In the genomic region with DNA sequence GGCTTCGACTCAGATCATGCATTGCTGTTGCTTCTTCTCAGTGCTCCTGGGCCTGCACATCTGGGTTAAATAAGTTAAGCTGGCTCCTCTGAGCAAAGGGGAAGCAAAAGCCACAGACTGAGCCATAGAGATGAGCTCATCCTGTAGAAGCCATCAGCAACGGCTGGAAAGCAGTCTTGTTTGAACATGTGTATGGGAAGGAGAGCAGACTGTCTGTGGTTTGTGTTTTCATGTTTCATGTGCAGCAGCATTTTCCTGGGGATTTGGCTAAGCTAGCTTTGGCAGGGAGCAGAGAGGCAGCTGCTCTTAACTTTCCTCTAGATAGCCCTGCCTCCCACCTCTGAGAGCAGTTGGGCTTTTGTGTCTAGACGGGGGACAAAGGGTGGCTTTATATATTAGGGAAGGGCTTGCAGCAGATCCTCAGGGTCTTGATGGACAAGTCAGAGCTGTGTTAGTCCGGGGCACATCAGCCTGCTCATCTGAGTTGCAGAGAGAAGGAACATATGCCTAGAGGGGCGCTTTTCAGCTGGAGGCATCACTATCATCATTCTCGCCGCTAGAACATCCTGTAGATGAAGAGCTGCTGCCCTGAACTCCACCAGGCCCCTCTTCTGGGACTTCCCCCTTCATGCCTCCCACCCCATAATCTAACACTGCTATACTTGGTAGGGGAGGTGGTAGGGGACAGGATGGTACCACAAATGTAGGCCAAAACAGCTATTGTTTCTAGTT, we compare ENCODE assay signal across 1 cellular context.
TF ChIP-seq lines count a peak whose summit lies in the region.

No MANE protein-coding gene starts in this region.

TF ChIP-seq in endothelial cell of umbilical vein, 7 proteins besides CTCF, POLR2A, EP300 and RAD21:
- no peak for TF ChIP-seq POLR2AphosphoS5 (IDR thresholded peaks at IDR 0.05; ENCODE audit: insufficient read depth, low read depth, low read length)
- TF ChIP-seq GATA2 (IDR thresholded peaks at IDR 0.05; ENCODE audit: insufficient read depth, insufficient read length, low read depth, low read length), result no peak
- TF ChIP-seq MYC (IDR thresholded peaks at IDR 0.05; ENCODE audit: low read depth, low read length), result no peak
- TF ChIP-seq, protein P1, sequence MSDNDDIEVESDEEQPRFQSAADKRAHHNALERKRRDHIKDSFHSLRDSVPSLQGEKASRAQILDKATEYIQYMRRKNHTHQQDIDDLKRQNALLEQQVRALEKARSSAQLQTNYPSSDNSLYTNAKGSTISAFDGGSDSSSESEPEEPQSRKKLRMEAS (IDR thresholded peaks at IDR 0.05; ENCODE audit: insufficient read depth, insufficient read length), result no peak
- no peak for TF ChIP-seq EZH2 (IDR thresholded peaks at IDR 0.05; ENCODE audit: borderline replicate concordance, low read depth, low read length, severe bottlenecking)
- TF ChIP-seq JUN (IDR thresholded peaks at IDR 0.05; ENCODE audit: borderline replicate concordance, insufficient read depth, insufficient read length, low read depth), result no peak
- TF ChIP-seq FOS (IDR thresholded peaks at IDR 0.05; ENCODE audit: borderline replicate concordance, insufficient read depth, low read length), result no peak
